19 cellular contexts compared by ENCODE assay signal in the genomic region with DNA sequence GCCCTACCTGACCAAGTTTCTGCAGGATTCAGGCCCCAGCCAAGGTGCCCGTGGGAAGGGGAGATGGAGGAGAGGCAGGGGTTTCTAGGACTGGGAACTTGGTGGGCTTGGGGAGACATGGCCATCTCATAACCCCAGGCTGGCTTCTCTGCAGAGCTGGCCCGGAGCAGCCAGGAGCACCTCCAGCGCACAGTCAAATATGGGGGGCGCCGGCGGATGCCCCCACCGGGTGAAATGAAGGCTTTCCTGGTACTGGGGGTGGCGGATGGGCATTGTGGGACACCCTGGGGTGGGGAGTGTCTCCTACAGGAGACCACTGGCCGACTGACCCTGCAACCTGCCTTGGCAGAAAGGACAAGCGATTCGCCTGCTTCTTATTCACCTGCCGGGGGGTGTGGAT. TPM values are rescaled to one million over a fixed set of nuclear protein-coding genes. Genes with fewer than 3 reads are reported as not detected.
"Had no signal": no experiment of that assay in that cellular context is flagged by ENCODE, and none has a peak within 500 bp of the region (broad histone marks: within the 10 kb centered on the region; RNA-seq: fewer than 3 reads in every experiment).

No MANE protein-coding gene starts in this region.

- H3K27me3 ChIP-seq: MG63 had no signal

- H3K4me3 ChIP-seq: MG63 had no signal

- H3K36me3 ChIP-seq: MG63 had no signal

- H3K9me3 ChIP-seq: MG63 had no signal

- DNase-seq: Karpas-422, KG1, MG63, NCI-H1092, NCI-H1105 treated with DMSO at 0.1 percent for 48 hours, NCI-H1436, NCI-H187, NCI-H2029, NCI-H2081 treated with DMSO at 0.1 percent for 48 hours, NCI-H2171, NCI-H226, NCI-H446, NCI-H510A, NCI-H524 treated with DMSO at 0.1 percent for 48 hours, NCI-H69, NCI-H774, RPMI8226, SHP77 had no signal

RNA-seq across cellular contexts. Expression of gene SMIM5, which starts 9.2 kb away (rescaled TPM):
- total RNA-seq: SK-MEL-5 had no signal
